Comparison of ENCODE assay signal across 12 cellular contexts in the genomic region with DNA sequence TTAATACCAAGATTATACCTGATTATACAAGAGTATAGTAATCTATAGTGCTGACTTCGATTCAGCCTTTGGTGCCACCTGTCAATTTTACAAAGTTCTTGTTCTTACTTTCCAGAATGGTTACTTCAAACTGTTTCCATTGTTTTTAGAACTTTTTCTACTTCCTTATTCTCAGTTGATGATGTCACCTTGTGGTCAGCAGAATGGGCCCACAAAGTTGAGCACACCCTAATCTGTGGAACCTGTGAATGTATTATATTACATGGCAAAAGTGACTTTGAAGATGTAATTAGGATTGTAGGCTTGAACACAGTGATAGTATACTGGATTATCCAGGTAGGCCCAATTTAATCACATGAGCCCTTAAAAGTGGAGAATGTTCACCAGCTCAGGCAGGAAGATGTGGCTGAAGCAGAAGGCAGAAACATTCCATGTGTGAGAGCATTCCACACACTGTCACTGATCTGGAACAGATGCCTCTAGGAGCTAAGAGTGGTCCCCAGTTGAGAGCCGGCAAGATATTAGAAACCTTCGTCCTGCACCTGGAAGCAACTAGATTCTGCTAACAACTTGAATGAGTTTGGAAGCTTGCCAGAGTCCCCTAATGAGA. TPM values are rescaled to one million over a fixed set of nuclear protein-coding genes. Genes with fewer than 3 reads are reported as not detected.
A peak's percentile ranks its signal among the peaks of the same experiment; 100 is the strongest.
DNase-seq lines count a peak whose midpoint lies in the region; ATAC-seq, FAIRE-seq and TF ChIP-seq lines count a peak whose summit lies in the region.
"Had no signal": no experiment of that assay in that cellular context is flagged by ENCODE, and none has a peak within 500 bp of the region (broad histone marks: within the 10 kb centered on the region; RNA-seq: fewer than 3 reads in every experiment).

No MANE protein-coding gene starts in this region.

- no peak overlapping the region for H4K8ac ChIP-seq in IMR-90 (ENCODE audit: low read depth in 2 of 2, low read length in 2 of 2)

- H2BK20ac ChIP-seq in IMR-90 (ENCODE audit: low read depth, low read length): no peak overlapping the region

- no peaks in the 10 kb centered on the region for H3K27me3 ChIP-seq in HepG2 (ENCODE audit: control insufficient read depth in 1 of 2, insufficient read depth in 2 of 2, low read length in 2 of 2)
- no peaks in the 10 kb centered on the region for H3K27me3 ChIP-seq in right lobe of liver
- peaks cover 11% of the 10 kb centered on the region for H3K27me3 ChIP-seq in IMR-90 (ENCODE audit: control insufficient read depth, insufficient read depth, low read length)
- H3K27me3 ChIP-seq: BLaER1 treated with 17β-estradiol and CSF1 and Interleukin-3, amounts not matched to agents 10 nM and 100 nM had no signal

- no peaks in the 10 kb centered on the region for H3K36me3 Mint-ChIP-seq in activated T-helper 17 cell treated with anti-CD3 and anti-CD28 coated beads, Interleukin-2, amount 50 U/mL, for 72 hours (ENCODE audit: low read depth)
- no peaks in the 10 kb centered on the region for H3K36me3 Mint-ChIP-seq in progenitor cell of endocrine pancreas (ENCODE audit: insufficient read depth)

- H3K23ac ChIP-seq in IMR-90 (ENCODE audit: low read depth, low read length): no peak overlapping the region

- intact Hi-C loops in HepG2 (cut with micrococcal nuclease; ENCODE audit: unreplicated experiment) (no loop called here), right lobe of liver (cut with DNase I) (no loop called here), IMR-90 (cut with micrococcal nuclease) (no loop called here)

- H4K91ac ChIP-seq in IMR-90 (ENCODE audit: insufficient read depth, low read depth, low read length): no peak overlapping the region

- H3K4me1 Mint-ChIP-seq in activated T-helper 17 cell treated with anti-CD3 and anti-CD28 coated beads, Interleukin-2, amount 50 U/mL, for 72 hours: no peaks in the 10 kb centered on the region
- H3K4me1 Mint-ChIP-seq in progenitor cell of endocrine pancreas (ENCODE audit: low read depth): no peaks in the 10 kb centered on the region

- 0 out of 2 replicates have a peak, but pooled peaks cover 4% of the 10 kb centered on the region for H3K9me1 ChIP-seq in IMR-90 (ENCODE audit: insufficient read depth, low read length)

- in situ Hi-C loops in HepG2 (cut with HindIII; ENCODE audit: extremely low pct_ligation_motif_present, low pct_unique_long_range_greater_than_20kb) (no loop called here), IMR-90 (cut with MboI; ENCODE audit: low sequenced_read_pairs) (no loop called here)

- H3K4me2 ChIP-seq in HepG2 (ENCODE audit: low read depth, low read length): no peak overlapping the region
- H3K4me2 ChIP-seq in IMR-90 (ENCODE audit: low read depth, low read length): no peak overlapping the region

- dilution Hi-C loops in IMR-90 (cut with HindIII; ENCODE audit: low sequenced_read_pairs, unreplicated experiment): no loop called here

- no peaks in the 10 kb centered on the region for H3K9me3 ChIP-seq in HepG2 (ENCODE audit: low read length)
- H3K9me3 ChIP-seq in right lobe of liver: no peaks in the 10 kb centered on the region
- no peaks in the 10 kb centered on the region for H3K9me3 ChIP-seq in IMR-90 (ENCODE audit: control insufficient read depth, insufficient read depth, low read length)
- H3K9me3 ChIP-seq: BLaER1 treated with 17β-estradiol and CSF1 and Interleukin-3, amounts not matched to agents 10 nM and 100 nM had no signal

- DNase-seq in HepG2 (ENCODE audit: low spot score) (no peak), right lobe of liver (no peak), IMR-90 (no peak), ecto neural progenitor cell (ENCODE audit: low spot score) (no peak), progenitor cell of endocrine pancreas (ENCODE audit: low spot score, unreplicated experiment) (no peak), NCI-H510A treated with DMSO at 0.1 percent for 48 hours (lab: John Stamatoyannopoulos, UW) (no peak), COLO668 (lab: John Stamatoyannopoulos, UW; ENCODE audit: unreplicated experiment) (no peak)
- DNase-seq: activated CD4-positive, CD25-positive, alpha-beta regulatory T cell treated with anti-CD3 and anti-CD28 coated beads, Interleukin-2, amount 50 U/mL, for 72 hours; foreskin melanocyte; NCI-H446 had no signal

- H2BK5ac ChIP-seq in IMR-90 (ENCODE audit: low read depth, low read length, poor library complexity, severe bottlenecking): no peak overlapping the region

- H3K9ac ChIP-seq in HepG2 (ENCODE audit: insufficient read depth, low read depth, low read length): no peak overlapping the region
- H3K9ac ChIP-seq in IMR-90 (ENCODE audit: low read depth, low read length): no peak overlapping the region
- H3K9ac ChIP-seq: BLaER1 treated with 17β-estradiol and CSF1 and Interleukin-3, amounts not matched to agents 10 nM and 100 nM had no signal

- H2AK5ac ChIP-seq in IMR-90 (ENCODE audit: low read depth, low read length): no peak overlapping the region

- H3K9me3 Mint-ChIP-seq in activated T-helper 17 cell treated with anti-CD3 and anti-CD28 coated beads, Interleukin-2, amount 50 U/mL, for 72 hours: no peaks in the 10 kb centered on the region
- no peaks in the 10 kb centered on the region for H3K9me3 Mint-ChIP-seq in progenitor cell of endocrine pancreas (ENCODE audit: low read depth)

- TF ChIP-seq EP300 in HepG2 (IDR thresholded peaks at IDR 0.05; ENCODE audit: low read depth in 2 of 2, low read length in 2 of 2) (no peak), HepG2 (CRISPR knock-in tag; IDR thresholded peaks at IDR 0.05; ENCODE audit: borderline replicate concordance) (no peak)

- no peak overlapping the region for H3K18ac ChIP-seq in IMR-90 (ENCODE audit: low read depth, low read length)

- H3K79me2 ChIP-seq in HepG2 (ENCODE audit: insufficient read depth, low read length): no peaks in the 10 kb centered on the region

- H3K27ac ChIP-seq in HepG2 (ENCODE audit: extremely low read length, insufficient read depth, low read length): no peak overlapping the region
- H3K27ac ChIP-seq in right lobe of liver: no peak overlapping the region
- no peak overlapping the region for H3K27ac ChIP-seq in IMR-90 (ENCODE audit: insufficient read depth, low read length)
- H3K27ac ChIP-seq: BLaER1 treated with 17β-estradiol and CSF1 and Interleukin-3, amounts not matched to agents 10 nM and 100 nM had no signal

- TF ChIP-seq CTCF in HepG2 (CRISPR knock-in tag; IDR thresholded peaks at IDR 0.05) (no peak), right lobe of liver (IDR thresholded peaks at IDR 0.05) (no peak), IMR-90 (conservative IDR thresholded peaks at IDR 0.05; ENCODE audit: low read depth, low read length) (no peak), progenitor cell of endocrine pancreas (IDR thresholded peaks at IDR 0.05; ENCODE audit: unreplicated experiment) (no peak)

- H3K14ac ChIP-seq in IMR-90 (replicated peaks; ENCODE audit: low read depth, low read length): no peak overlapping the region

- peak overlapping the region; percentile 10 for H3K27ac Mint-ChIP-seq in activated T-helper 17 cell treated with anti-CD3 and anti-CD28 coated beads, Interleukin-2, amount 50 U/mL, for 72 hours
- no peak overlapping the region for H3K27ac Mint-ChIP-seq in progenitor cell of endocrine pancreas

- FAIRE-seq in HepG2 (lab: Jason Lieb, UNC): no peak

- TF ChIP-seq POLR2A in HepG2 (IDR thresholded peaks at IDR 0.05; ENCODE audit: insufficient read depth in 1 of 2, low read depth in 2 of 2, low read length in 2 of 2) (no peak), right lobe of liver (IDR thresholded peaks at IDR 0.05) (no peak), IMR-90 (IDR thresholded peaks at IDR 0.05; ENCODE audit: low read depth, low read length) (no peak)

- no peaks in the 10 kb centered on the region for H3K79me1 ChIP-seq in IMR-90 (ENCODE audit: low read depth in 1 of 2, low read length in 2 of 2)

- no peak overlapping the region for H3K4me3 ChIP-seq in HepG2 (replicated peaks in 1 of 3; ENCODE audit: insufficient read depth in 1 of 3, low read depth in 2 of 3, low read length in 3 of 3)
- H3K4me3 ChIP-seq in right lobe of liver: no peak overlapping the region
- no peak overlapping the region for H3K4me3 ChIP-seq in IMR-90 (ENCODE audit: insufficient read depth, low read depth, low read length)
- H3K4me3 ChIP-seq: BLaER1 treated with 17β-estradiol and CSF1 and Interleukin-3, amounts not matched to agents 10 nM and 100 nM had no signal

- H3K27me3 Mint-ChIP-seq in activated T-helper 17 cell treated with anti-CD3 and anti-CD28 coated beads, Interleukin-2, amount 50 U/mL, for 72 hours: peaks cover 12% of the 10 kb centered on the region
- H3K27me3 Mint-ChIP-seq in progenitor cell of endocrine pancreas: peaks cover 15% of the 10 kb centered on the region

- CTCF ChIA-PET in HepG2 (lab: Yijun Ruan, JAX; ENCODE audit: low intra/inter-chr PET ratio, low total read pairs) (no interaction called here), IMR-90 (lab: Yijun Ruan, JAX) (no interaction called here)

- ATAC-seq in HepG2 (no peak), right lobe of liver (no peak), IMR-90 (ENCODE audit: low read depth) (no peak)
- ATAC-seq in activated T-helper 17 cell treated with anti-CD3 and anti-CD28 coated beads, Interleukin-2, amount 50 U/mL, for 72 hours (replicated peaks): peak; percentile 69

- WGBS in HepG2 (ENCODE audit: low lambda C conversion rate): 31% methylated on average over 3 of the region's 3 CpGs
- 36% methylated on average over 1 of the region's 3 CpGs for WGBS in right lobe of liver (ENCODE audit: insufficient coverage, low coverage, low lambda C conversion rate, missing lambda C conversion rate)
- WGBS in IMR-90 (ENCODE audit: extremely low coverage in 2 of 2, insufficient read length in 1 of 2), 2 experiments: no CpG with 5 or more reads among the region's 3 CpGs

- H3K4ac ChIP-seq in IMR-90 (ENCODE audit: low read depth, low read length): no peak overlapping the region

- POLR2A ChIA-PET in HepG2 (lab: Yijun Ruan, JAX) (no interaction called here), IMR-90 (lab: Charles Lee; ENCODE audit: unreplicated experiment) (no interaction called here)

- H4K5ac ChIP-seq in IMR-90 (ENCODE audit: low read depth, low read length): no peak overlapping the region

- H2AFZ ChIP-seq in HepG2 (ENCODE audit: low read length): no peak overlapping the region
- peak overlapping the region; percentile 56 for H2AFZ ChIP-seq in IMR-90 (replicated peaks; ENCODE audit: low read length, poor library complexity)

- H4K20me1 ChIP-seq in HepG2 (ENCODE audit: insufficient read depth, low read length): no peaks in the 10 kb centered on the region
- no peaks in the 10 kb centered on the region for H4K20me1 ChIP-seq in IMR-90 (ENCODE audit: insufficient read depth, low read length)
- H4K20me1 ChIP-seq: BLaER1 treated with 17β-estradiol and CSF1 and Interleukin-3, amounts not matched to agents 10 nM and 100 nM had no signal

- H3K36me3 ChIP-seq in HepG2 (replicated peaks in 1 of 2; ENCODE audit: control insufficient read depth in 1 of 2, insufficient read depth in 2 of 2, low read length in 2 of 2): no peaks in the 10 kb centered on the region
- H3K36me3 ChIP-seq in right lobe of liver: no peaks in the 10 kb centered on the region
- no peaks in the 10 kb centered on the region for H3K36me3 ChIP-seq in IMR-90 (ENCODE audit: control insufficient read depth, insufficient read depth, low read length)
- H3K36me3 ChIP-seq: BLaER1 treated with 17β-estradiol and CSF1 and Interleukin-3, amounts not matched to agents 10 nM and 100 nM had no signal

- no peaks in the 10 kb centered on the region for H3K4me1 ChIP-seq in HepG2 (ENCODE audit: insufficient read depth, low read length)
- no peaks in the 10 kb centered on the region for H3K4me1 ChIP-seq in right lobe of liver
- no peaks in the 10 kb centered on the region for H3K4me1 ChIP-seq in IMR-90 (ENCODE audit: control insufficient read depth, insufficient read depth, low read length)

- H3K56ac ChIP-seq in IMR-90 (ENCODE audit: extremely low read depth, insufficient read depth, low read length): no peak overlapping the region

- BruUV-seq in HepG2 (replicated peaks; lab: Mats Ljungman, UMichigan): no TSS peak
- no TSS peak for BruUV-seq in IMR-90 (replicated peaks; lab: Mats Ljungman, UMichigan)

- no peak overlapping the region for H2BK15ac ChIP-seq in IMR-90 (ENCODE audit: low read depth, low read length)

- no peak overlapping the region for H3K4me3 Mint-ChIP-seq in activated T-helper 17 cell treated with anti-CD3 and anti-CD28 coated beads, Interleukin-2, amount 50 U/mL, for 72 hours
- no peak overlapping the region for H3K4me3 Mint-ChIP-seq in progenitor cell of endocrine pancreas (ENCODE audit: low read depth)

- no peak overlapping the region for H2AK9ac ChIP-seq in IMR-90 (replicated peaks; ENCODE audit: low read depth, low read length, poor library complexity)

- H2BK120ac ChIP-seq in IMR-90 (ENCODE audit: low read depth, low read length): no peak overlapping the region

- TF ChIP-seq RAD21 in HepG2 (CRISPR knock-in tag; IDR thresholded peaks at IDR 0.05): no peak
- no peak for TF ChIP-seq RAD21 in IMR-90 (IDR thresholded peaks at IDR 0.05; ENCODE audit: low read length)

RNA-seq across cellular contexts. Expression of a gene that starts 6.3 kb away (rescaled TPM):
- total RNA-seq in HepG2 (2016; rRNA removed; fragmentation: Illumina TruSeq; extraction: Trizol) (1.2 and 1.3 TPM in 2 replicates), right lobe of liver (10 to 100 TPM; 12.3 to 67.8 (median 29.3) TPM), IMR-90 (2012; rRNA removed) (37.5 and 57.5 TPM in 2 replicates), progenitor cell of endocrine pancreas (6.9 and 10.7 TPM in 2 replicates)
- 0.51 and 0.62 TPM in 2 replicates for total RNA-seq in HepG2 (2016; cell fraction: cytosol; rRNA removed; fragmentation: Illumina TruSeq; extraction: Trizol; ENCODE audit: low read depth)
- 1.4 TPM in 2 replicates for total RNA-seq in HepG2 (2016; cell fraction: insoluble cytoplasmic fraction; rRNA removed; fragmentation: Illumina TruSeq; extraction: Trizol)
- 0.72 and 0.99 TPM in 2 replicates for total RNA-seq in HepG2 (2016; cell fraction: membrane; rRNA removed; fragmentation: Illumina TruSeq; extraction: Trizol)
- total RNA-seq in HepG2 (2016; cell fraction: nucleus; rRNA removed; fragmentation: Illumina TruSeq; extraction: Trizol): 1.2 and 1.7 TPM in 2 replicates
- polyA plus RNA-seq in HepG2 (2011; rRNA removed) (1.7 and 2.0 TPM in 2 replicates), IMR-90 (2012; rRNA removed) (13.4 and 16.5 TPM in 2 replicates)
- 2.0 and 2.5 TPM in 2 replicates for polyA plus RNA-seq in HepG2 (2011; cell fraction: cytosol; rRNA removed)
- 1.00 and 1.9 TPM in 2 replicates for polyA plus RNA-seq in HepG2 (2011; cell fraction: nucleus; rRNA removed)
- polyA plus RNA-seq in HepG2 (2012): 0.93 TPM in 2 replicates
- polyA plus RNA-seq in HepG2 (2016; cell fraction: cytosol; fragmentation: Illumina TruSeq; extraction: Trizol; ENCODE audit: low read depth): 0.08 and 0.22 TPM in 2 replicates
- 0.44 and 0.46 TPM in 2 replicates for polyA plus RNA-seq in HepG2 (2016; cell fraction: insoluble cytoplasmic fraction; fragmentation: Illumina TruSeq; extraction: Trizol; ENCODE audit: low read depth)
- 0.29 and 0.37 TPM in 2 replicates for polyA plus RNA-seq in HepG2 (2016; cell fraction: membrane; fragmentation: Illumina TruSeq; extraction: Trizol; ENCODE audit: low read depth)
- 0.57 and 0.93 TPM in 2 replicates for polyA plus RNA-seq in HepG2 (2016; cell fraction: nucleus; fragmentation: Illumina TruSeq; extraction: Trizol; ENCODE audit: insufficient read depth, low read depth)
- polyA minus RNA-seq in HepG2 (2011; rRNA and poly(A)+ RNA removed; ENCODE audit: low replicate concordance): 9.5 and 44.2 TPM in 2 replicates
- polyA minus RNA-seq in HepG2 (2011; cell fraction: cytosol; rRNA and poly(A)+ RNA removed): 1.8 and 3.6 TPM in 2 replicates
- polyA minus RNA-seq in HepG2 (2011; cell fraction: nucleus; rRNA and poly(A)+ RNA removed): 5.3 and 7.5 TPM in 2 replicates
- 5.0 and 14.9 TPM in 2 replicates for polyA plus RNA-seq in IMR-90 (2012; cell fraction: cytosol; rRNA removed)
- polyA plus RNA-seq in IMR-90 (2012; cell fraction: nucleus; rRNA removed; ENCODE audit: low replicate concordance): 10.2 and 11.3 TPM in 2 replicates
- 1 to 10 TPM in 1 of 2 donors, under 1 TPM in 1; 0.19 to 1.2 TPM for total RNA-seq in activated T-helper 17 cell treated with anti-CD3 and anti-CD28 coated beads, Interleukin-2, amount 50 U/mL, for 72 hours
